Comparison of ENCODE assay signal across 12 cellular contexts in the genomic region with DNA sequence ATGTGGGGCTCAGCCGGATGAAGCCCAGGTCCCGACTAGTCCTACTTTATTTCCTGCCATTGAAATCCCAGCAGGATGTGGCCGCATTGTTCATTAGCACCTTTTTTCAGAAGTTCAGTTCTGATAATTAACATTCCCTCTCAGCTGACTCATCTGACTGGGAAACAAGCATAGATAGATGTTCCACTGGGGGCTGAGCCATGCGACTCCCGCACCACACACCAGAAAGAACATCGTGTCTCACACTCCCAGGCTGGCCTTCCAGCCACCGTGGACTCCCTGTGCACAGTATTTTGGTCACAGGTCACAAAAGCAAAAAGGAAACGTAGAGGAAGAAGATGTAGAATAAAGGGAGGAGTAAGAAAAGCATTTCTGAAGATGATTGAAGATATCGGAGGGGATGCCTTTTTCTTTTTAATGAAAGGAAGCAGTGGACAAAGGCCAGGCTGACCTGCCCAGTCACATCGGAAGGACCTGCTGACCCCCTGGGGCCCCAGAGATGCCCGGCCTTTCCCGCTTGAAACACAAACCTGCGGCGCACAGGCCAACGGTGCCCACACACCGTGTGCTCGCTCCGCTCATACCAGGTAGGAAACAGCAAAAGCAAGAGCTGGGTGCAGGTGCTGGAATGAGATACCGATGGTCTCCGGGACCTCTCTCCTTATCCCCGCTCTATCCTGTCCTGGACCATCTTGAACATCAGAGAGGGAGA. TPM values are rescaled to one million over a fixed set of nuclear protein-coding genes. Genes with fewer than 3 reads are reported as not detected.
DNase-seq lines count a peak whose midpoint lies in the region; ATAC-seq and TF ChIP-seq lines count a peak whose summit lies in the region.
"Had no signal": no experiment of that assay in that cellular context is flagged by ENCODE, and none has a peak within 500 bp of the region (broad histone marks: within the 10 kb centered on the region; RNA-seq: fewer than 3 reads in every experiment).

No MANE protein-coding gene starts in this region.

- no peaks in the 10 kb centered on the region for H3K27me3 ChIP-seq in uterus

- H3K4me1 Mint-ChIP-seq in neural crest cell, result peaks cover 33% of the 10 kb centered on the region
- H3K4me1 Mint-ChIP-seq: activated naive CD8-positive, alpha-beta T cell treated with anti-CD3 and anti-CD28 coated beads, Interleukin-2, amount 10 ng/mL, durations not matched to agents 7 days and 5 days had no signal

- TF ChIP-seq POLR2A in uterus (IDR thresholded peaks at IDR 0.05), result no peak

- H3K4me3 ChIP-seq in fibroblast of pulmonary artery (replicated peaks; ENCODE audit: low read depth, low read length), result no peak overlapping the region
- H3K4me3 ChIP-seq in uterus, result no peak overlapping the region

- peak overlapping the region; percentile 50 to 53 for H3K27ac ChIP-seq in uterus
- H3K27ac ChIP-seq: epithelial cell of prostate had no signal

- H3K27ac Mint-ChIP-seq in neural crest cell (ENCODE audit: unreplicated experiment), result peak overlapping the region; percentile 64
- H3K27ac Mint-ChIP-seq: activated naive CD8-positive, alpha-beta T cell treated with anti-CD3 and anti-CD28 coated beads, Interleukin-2, amount 10 ng/mL, durations not matched to agents 7 days and 5 days had no signal

- no peaks in the 10 kb centered on the region for H3K36me3 ChIP-seq in uterus

- no peaks in the 10 kb centered on the region for H3K27me3 Mint-ChIP-seq in neural crest cell (ENCODE audit: low read depth)
- H3K27me3 Mint-ChIP-seq: activated naive CD8-positive, alpha-beta T cell treated with anti-CD3 and anti-CD28 coated beads, Interleukin-2, amount 10 ng/mL, durations not matched to agents 7 days and 5 days had no signal

- ATAC-seq in Right ventricle myocardium inferior (peak; percentile 56), HG03571 (IDR thresholded peaks at IDR 0.05; ENCODE audit: unreplicated experiment) (no peak), GM21423 (IDR thresholded peaks at IDR 0.05; ENCODE audit: unreplicated experiment) (no peak)
- ATAC-seq: Panc1 had no signal

- no peaks in the 10 kb centered on the region for H3K9me3 ChIP-seq in uterus

- TF ChIP-seq CTCF in fibroblast of pulmonary artery (IDR thresholded peaks at IDR 0.05; ENCODE audit: low read length, missing control alignments) (no peak), neural crest cell (conservative IDR thresholded peaks at IDR 0.05) (no peak), uterus (IDR thresholded peaks at IDR 0.05) (no peak)

- peaks cover 0 to 5% of the 10 kb centered on the region in 2 donors for H3K4me1 ChIP-seq in uterus

- DNase-seq in Right ventricle myocardium inferior (ENCODE audit: missing footprints) (no peak), cardiac septum (ENCODE audit: low spot score) (no peak), fibroblast of pulmonary artery (ENCODE audit: low read depth) (peak; percentile 37), neural crest cell (ENCODE audit: low read depth, low spot score) (no peak), uterus (peak in 1 of 2 donors; percentile 62), NCI-H345 treated with DMSO at 0.1 percent for 48 hours (lab: John Stamatoyannopoulos, UW; ENCODE audit: unreplicated experiment) (no peak)
- DNase-seq: activated naive CD8-positive, alpha-beta T cell treated with anti-CD3 and anti-CD28 coated beads, Interleukin-2, amount 10 ng/mL, durations not matched to agents 7 days and 5 days; Kasumi-1 had no signal

- intact Hi-C loops in Right ventricle myocardium inferior (cut with DNase I) (no loop called here), cardiac septum (cut with DNase I) (no loop called here), uterus (cut with DNase I; ENCODE audit: low total_unique reads) (no loop called here)

- H3K4me3 Mint-ChIP-seq in neural crest cell, result no peak overlapping the region
- H3K4me3 Mint-ChIP-seq: activated naive CD8-positive, alpha-beta T cell treated with anti-CD3 and anti-CD28 coated beads, Interleukin-2, amount 10 ng/mL, durations not matched to agents 7 days and 5 days had no signal

- H3K36me3 Mint-ChIP-seq in neural crest cell (ENCODE audit: low read depth), result peaks cover 13% of the 10 kb centered on the region
- H3K36me3 Mint-ChIP-seq: activated naive CD8-positive, alpha-beta T cell treated with anti-CD3 and anti-CD28 coated beads, Interleukin-2, amount 10 ng/mL, durations not matched to agents 7 days and 5 days had no signal

- no peaks in the 10 kb centered on the region for H3K9me3 Mint-ChIP-seq in neural crest cell
- H3K9me3 Mint-ChIP-seq: activated naive CD8-positive, alpha-beta T cell treated with anti-CD3 and anti-CD28 coated beads, Interleukin-2, amount 10 ng/mL, durations not matched to agents 7 days and 5 days had no signal

RNA-seq across cellular contexts. Expression of gene RPS6KA2, which starts 11.8 kb away (rescaled TPM):
- total RNA-seq in Right ventricle myocardium inferior (55.5 TPM), cardiac septum (103 TPM), neural crest cell (32.6 and 33.7 TPM in 2 replicates), uterus (10 to 100 TPM; 34.0 to 78.4 (median 55.8) TPM)

RNA-seq across cellular contexts. Expression of gene RAMACL, which starts 28.7 kb away (rescaled TPM):
- total RNA-seq in Right ventricle myocardium inferior (0.43 TPM), cardiac septum (1.4 TPM), neural crest cell (0.70 and 0.98 TPM in 2 replicates), uterus (1 to 10 TPM in 3 of 4 donors, not detected in 1; 1.5 to 8.1 (median 1.8) TPM)
